Comparison of ENCODE assay signal across 9 cellular contexts in the genomic region with DNA sequence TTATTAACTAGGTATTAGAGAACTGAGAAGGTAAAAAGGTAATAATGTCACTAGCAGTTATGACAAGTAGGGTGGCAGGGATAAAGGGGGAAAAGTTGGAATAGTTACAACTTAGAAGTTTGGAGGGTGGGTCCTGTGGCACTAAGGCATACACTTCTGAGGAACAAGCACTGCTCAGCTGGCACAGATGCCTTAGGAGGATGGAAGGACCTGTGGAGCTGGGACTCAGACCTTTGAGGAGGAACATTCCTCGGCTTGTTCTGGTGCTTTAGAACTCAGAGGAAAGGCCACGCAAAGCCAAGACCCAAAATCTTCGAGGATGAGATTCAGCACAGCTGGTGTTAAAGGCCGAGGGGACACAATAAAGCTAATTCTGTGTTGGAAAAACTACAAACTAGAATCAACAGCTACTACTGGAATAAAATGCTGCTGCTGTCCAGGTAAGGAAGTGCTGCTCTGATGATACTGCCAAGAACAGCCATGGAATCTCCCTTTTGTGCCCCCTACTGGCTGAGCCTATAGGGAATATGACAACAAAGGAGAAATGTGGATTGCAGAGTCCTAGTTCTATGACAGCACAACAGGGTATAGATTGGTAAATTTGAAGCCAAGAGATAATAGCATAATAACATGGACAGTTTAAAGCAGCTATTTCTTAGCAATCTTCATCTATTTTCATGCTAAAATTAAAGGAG.
DNase-seq lines count a peak whose midpoint lies in the region; ATAC-seq, FAIRE-seq and TF ChIP-seq lines count a peak whose summit lies in the region.
"Had no signal": no experiment of that assay in that cellular context is flagged by ENCODE, and none has a peak within 500 bp of the region (broad histone marks: within the 10 kb centered on the region; RNA-seq: fewer than 3 reads in every experiment).

No MANE protein-coding gene starts in this region.

- no peak overlapping the region for H3K27ac Mint-ChIP-seq in nephron progenitor cell

- H4K20me1 ChIP-seq in Loucy (ENCODE audit: insufficient read depth, low read length, poor library complexity, severe bottlenecking) = no peaks in the 10 kb centered on the region
- no peaks in the 10 kb centered on the region for H4K20me1 ChIP-seq in K562 (replicated peaks; ENCODE audit: control insufficient read depth, insufficient read depth, low read length)

- no peaks in the 10 kb centered on the region for H3K9me3 ChIP-seq in Loucy (ENCODE audit: insufficient read depth, low read depth, low read length)
- no peaks in the 10 kb centered on the region for H3K9me3 ChIP-seq in K562 (replicated peaks; ENCODE audit: control insufficient read depth, insufficient read depth, low read depth, low read length)

- no peaks in the 10 kb centered on the region for H3K36me3 Mint-ChIP-seq in nephron progenitor cell (ENCODE audit: low read depth)

- H3K4me3 ChIP-seq in Loucy (ENCODE audit: low read length, poor library complexity, severe bottlenecking) = no peak overlapping the region
- H3K4me3 ChIP-seq in K562 = no peak overlapping the region
- H3K4me3 ChIP-seq: SK-N-MC had no signal

- H3K79me2 ChIP-seq in Loucy (ENCODE audit: insufficient read depth, low read length) = no peaks in the 10 kb centered on the region
- no peaks in the 10 kb centered on the region for H3K79me2 ChIP-seq in K562 (ENCODE audit: control insufficient read depth, insufficient read depth, low read length)

- H3K4me1 ChIP-seq in Loucy (ENCODE audit: insufficient read depth, low read length, poor library complexity, severe bottlenecking) = peaks cover 6% of the 10 kb centered on the region
- no peaks in the 10 kb centered on the region for H3K4me1 ChIP-seq in K562 (replicated peaks in 1 of 2; ENCODE audit: control insufficient read depth in 2 of 2, insufficient read depth in 2 of 2, low read length in 2 of 2)

- H3K4me2 ChIP-seq in Loucy (ENCODE audit: low read depth, low read length, poor library complexity, severe bottlenecking) = no peak overlapping the region
- no peak overlapping the region for H3K4me2 ChIP-seq in K562 (ENCODE audit: insufficient read depth, low read length)

- H3K27ac ChIP-seq in K562 (ENCODE audit: extremely low read depth, low read depth, low read length) = no peak overlapping the region
- H3K27ac ChIP-seq: SK-N-MC had no signal

- no peaks in the 10 kb centered on the region for H3K9me3 Mint-ChIP-seq in nephron progenitor cell

- in situ Hi-C loops in K562 (cut with MboI) = no loop called here

- no peak overlapping the region for H2AFZ ChIP-seq in Loucy (ENCODE audit: low read length)
- no peak overlapping the region for H2AFZ ChIP-seq in K562 (ENCODE audit: low read depth, low read length)

- H3K27me3 ChIP-seq in Loucy (ENCODE audit: insufficient read depth, low read length, poor library complexity, severe bottlenecking) (no peaks in the 10 kb centered on the region), K562 (ENCODE audit: control insufficient read depth in 2 of 2, insufficient read depth in 2 of 2, low read length in 2 of 2) (no peaks in the 10 kb centered on the region)

- no peaks in the 10 kb centered on the region for H3F3A ChIP-seq in Loucy (ENCODE audit: low read depth)

- intact Hi-C loops in K562 (cut with micrococcal nuclease) = no loop called here

- DNase-seq in DMS53 treated with DMSO at 0.1 percent for 48 hours (lab: John Stamatoyannopoulos, UW; ENCODE audit: unreplicated experiment) (peak; percentile 63), K562 (ENCODE audit: extremely low read depth in 1 of 4, low spot score in 3 of 4) (peak; percentile 29 to 44 (median 32)), nephron progenitor cell (peak; percentile 45), NCI-H128 (lab: John Stamatoyannopoulos, UW; ENCODE audit: unreplicated experiment) (no peak), NCI-H2029 (lab: John Stamatoyannopoulos, UW) (no peak), hippocampal formation (lab: John Stamatoyannopoulos, UW) (no peak)

- ATAC-seq in GM19463 (IDR thresholded peaks at IDR 0.05; ENCODE audit: unreplicated experiment) (peak; percentile 73), K562 (peak; percentile 87)

- no peak overlapping the region for H3K4me3 Mint-ChIP-seq in nephron progenitor cell

- H3K9ac ChIP-seq in Loucy (ENCODE audit: low read depth, low read length, poor library complexity, severe bottlenecking) (no peak overlapping the region), K562 (ENCODE audit: insufficient read depth in 1 of 2, low read depth in 2 of 2, low read length in 2 of 2) (no peak overlapping the region)

- CTCF ChIA-PET in K562 (lab: Yijun Ruan, JAX; ENCODE audit: low intra/inter-chr PET ratio) = no interaction called here

- H3K4me1 Mint-ChIP-seq in nephron progenitor cell = no peaks in the 10 kb centered on the region

- no peaks in the 10 kb centered on the region for H3K27me3 Mint-ChIP-seq in nephron progenitor cell (ENCODE audit: low read depth, poor library complexity)

- TF ChIP-seq RAD21 in K562 (CRISPR knock-in tag; conservative IDR thresholded peaks at IDR 0.05 in 1 of 2, IDR thresholded peaks at IDR 0.05 in 1 of 2) = peak in 1 of 2 experiments; percentile 37; a peak in 1 of 4 replicates

- WGBS in K562 (ENCODE audit: insufficient coverage, low coverage, missing lambda C conversion rate) = 2% methylated on average over 4 of the region's 4 CpGs

- no peak for TF ChIP-seq EP300 in K562 (IDR thresholded peaks at IDR 0.05; ENCODE audit: low read length)

- peak; percentile 44 for FAIRE-seq in K562 (lab: Jason Lieb, UNC)

- TF ChIP-seq CTCF in Loucy (conservative IDR thresholded peaks at IDR 0.05; ENCODE audit: low read length) (peak; percentile 64), K562 (IDR thresholded peaks at IDR 0.05 in 2 of 3, conservative IDR thresholded peaks at IDR 0.05 in 1 of 3; ENCODE audit: insufficient read depth in 2 of 3, low read depth in 1 of 3, low read length in 3 of 3) (peak; percentile 29 to 42 (median 41); a peak in 3 of 6 replicates), nephron progenitor cell (IDR thresholded peaks at IDR 0.05) (peak; percentile 64)

- no peak for TF ChIP-seq POLR2A in K562 (conservative IDR thresholded peaks at IDR 0.05)

- no peaks in the 10 kb centered on the region for H3K9me1 ChIP-seq in K562 (ENCODE audit: control insufficient read depth, insufficient read depth, low read length)

- H3K36me3 ChIP-seq in Loucy (ENCODE audit: insufficient read depth, low read length) (no peaks in the 10 kb centered on the region), K562 (ENCODE audit: control insufficient read depth, insufficient read depth, low read length) (no peaks in the 10 kb centered on the region)

- no TSS peak for BruUV-seq in K562 (replicated peaks; lab: Mats Ljungman, UMichigan)

- POLR2A ChIA-PET in K562 (lab: Yijun Ruan, JAX) = no interaction called here

- H3K9me2 ChIP-seq in Loucy (replicated peaks; ENCODE audit: low read depth, low read length) = no peaks in the 10 kb centered on the region

Comparison
In these comparisons a context has a peak if more than half of its experiments do, and no peak if none do; other contexts are left out.
1. DNase-seq: peak in DMS53 treated with DMSO at 0.1 percent for 48 hours (single experiment), K562 (4 of 4) and nephron progenitor cell (single experiment); none in NCI-H128 (single experiment), NCI-H2029 (single experiment) and hippocampal formation (0 of 2).
2. Peak in every context shown above with its lines, with median percentiles within 50 percentile points of each other: CTCF ChIP-seq.